21 cellular contexts compared by ENCODE assay signal in genomic region chr3:172173316-172174271, GRCh38.
DNase-seq lines count a peak whose midpoint lies in the region; ATAC-seq and TF ChIP-seq lines count a peak whose summit lies in the region.
"Had no signal": no experiment of that assay in that cellular context is flagged by ENCODE, and none has a peak within 500 bp of the region (broad histone marks: within the 10 kb centered on the region; RNA-seq: fewer than 3 reads in every experiment).

No MANE protein-coding gene starts in this region.

- no peak overlapping the region for H4K8ac ChIP-seq in neuronal stem cell (ENCODE audit: low read depth, low read length)

- H3K4me3 Mint-ChIP-seq in neural crest cell, result peak overlapping the region; percentile 20
- H3K4me3 Mint-ChIP-seq: activated CD8-positive, alpha-beta T cell treated with anti-CD3 and anti-CD28 coated beads, Interleukin-2, amount 10 ng/mL, durations not matched to agents 7 days and 5 days; activated T-cell treated with anti-CD3 and anti-CD28 coated beads, Interleukin-2, amount 50 U/mL, for 72 hours; memory B cell; T-cell had no signal

- H3K36me3 ChIP-seq in ACC112 (ENCODE audit: insufficient read depth, low read length), result peaks cover 14% of the 10 kb centered on the region
- H3K36me3 ChIP-seq in PC-9 (ENCODE audit: low read depth), result peaks cover 47% of the 10 kb centered on the region
- H3K36me3 ChIP-seq in iPS DF 6.9 (ENCODE audit: control insufficient read depth, insufficient read depth, low read length), result no peaks in the 10 kb centered on the region
- no peaks in the 10 kb centered on the region for H3K36me3 ChIP-seq in body of pancreas (replicated peaks in 1 of 2; ENCODE audit: insufficient read depth in 1 of 2, low read depth in 2 of 2)
- peaks cover 0 to 13% of the 10 kb centered on the region in 2 donors for H3K36me3 ChIP-seq in neuronal stem cell (replicated peaks in 1 of 2; ENCODE audit: control insufficient read depth in 2 of 2, insufficient read depth in 2 of 2, low read length in 2 of 2)
- H3K36me3 ChIP-seq: uterus had no signal

- H3K4ac ChIP-seq in neuronal stem cell (ENCODE audit: low read length), result no peak overlapping the region

- H4K91ac ChIP-seq in neuronal stem cell (ENCODE audit: low read depth, low read length, poor library complexity), result no peak overlapping the region

- H3F3A ChIP-seq in PC-9 (ENCODE audit: insufficient read depth, low read depth), result peaks cover 76% of the 10 kb centered on the region

- intact Hi-C loops in PC-9 (cut with micrococcal nuclease; ENCODE audit: unreplicated experiment) (loop anchor here (1.0 kb wide), 1 partner anchor 134 kb away; no protein-coding TSS in a partner anchor), body of pancreas (cut with DNase I) (no loop called here)

- H3K18ac ChIP-seq in neuronal stem cell (ENCODE audit: low read length), result no peak overlapping the region

- no peak overlapping the region for H3K9ac ChIP-seq in neuronal stem cell (ENCODE audit: low read depth, low read length, poor library complexity)
- H3K9ac ChIP-seq: KMS-11 had no signal

- no TSS peak for BruUV-seq in PC-9 (replicated peaks; lab: Mats Ljungman, UMichigan)

- H3K9me3 Mint-ChIP-seq in neural crest cell, result no peaks in the 10 kb centered on the region
- H3K9me3 Mint-ChIP-seq: activated T-cell treated with anti-CD3 and anti-CD28 coated beads, Interleukin-2, amount 50 U/mL, for 72 hours; memory B cell; T-cell had no signal

- H3K4me2 ChIP-seq in PC-9 (no peak overlapping the region), neuronal stem cell (ENCODE audit: insufficient read depth, low read length, poor library complexity, severe bottlenecking) (no peak overlapping the region)
- H3K4me2 ChIP-seq: KMS-11 had no signal

- peaks cover 3% of the 10 kb centered on the region for H3K36me3 Mint-ChIP-seq in neural crest cell (ENCODE audit: low read depth)

- no peak for TF ChIP-seq CTCF in PC-9 (conservative IDR thresholded peaks at IDR 0.05)
- TF ChIP-seq CTCF in neural crest cell (conservative IDR thresholded peaks at IDR 0.05), result no peak
- no peak for TF ChIP-seq CTCF in body of pancreas (IDR thresholded peaks at IDR 0.05)

- POLR2A ChIA-PET in PC-9 (lab: Charles Lee; ENCODE audit: unreplicated experiment), result interaction anchor here (0.6 kb wide), 1 partner anchor 72 kb away, joined by 5 read pairs; no protein-coding TSS in a partner anchor

- H3K4me3 ChIP-seq in ACC112 (ENCODE audit: low read depth, low read length) (no peak overlapping the region), PC-9 (no peak overlapping the region), iPS DF 6.9 (ENCODE audit: low read length) (no peak overlapping the region), body of pancreas (no peak overlapping the region), neuronal stem cell (ENCODE audit: low read length in 2 of 2) (no peak overlapping the region)
- H3K4me3 ChIP-seq: uterus had no signal

- H4K20me1 ChIP-seq in PC-9 (ENCODE audit: insufficient read depth), result peaks cover 38% of the 10 kb centered on the region

- no peak for TF ChIP-seq POLR2A in body of pancreas (IDR thresholded peaks at IDR 0.05)

- no peaks in the 10 kb centered on the region for H3K27me3 ChIP-seq in ACC112 (ENCODE audit: insufficient read depth, low read length)
- no peaks in the 10 kb centered on the region for H3K27me3 ChIP-seq in PC-9 (ENCODE audit: insufficient read depth, low read depth)
- no peaks in the 10 kb centered on the region for H3K27me3 ChIP-seq in iPS DF 6.9 (ENCODE audit: control insufficient read depth, insufficient read depth, low read length)
- no peaks in the 10 kb centered on the region for H3K27me3 ChIP-seq in body of pancreas
- H3K27me3 ChIP-seq in neuronal stem cell (ENCODE audit: control insufficient read depth in 3 of 3, insufficient read depth in 3 of 3, low read depth in 1 of 3, low read length in 3 of 3), result no peaks in the 10 kb centered on the region
- H3K27me3 ChIP-seq: uterus had no signal

- no peak overlapping the region for H2BK12ac ChIP-seq in neuronal stem cell (ENCODE audit: low read length)

- peaks cover 5% of the 10 kb centered on the region for H3K79me1 ChIP-seq in neuronal stem cell (ENCODE audit: low read depth, low read length)

- no peak overlapping the region for H2AK5ac ChIP-seq in neuronal stem cell (ENCODE audit: low read depth, low read length)

- peak overlapping the region; percentile 47 for H3K27ac Mint-ChIP-seq in neural crest cell (ENCODE audit: unreplicated experiment)
- H3K27ac Mint-ChIP-seq: activated CD8-positive, alpha-beta T cell treated with anti-CD3 and anti-CD28 coated beads, Interleukin-2, amount 10 ng/mL, durations not matched to agents 7 days and 5 days; activated T-cell treated with anti-CD3 and anti-CD28 coated beads, Interleukin-2, amount 50 U/mL, for 72 hours; memory B cell; T-cell had no signal

- H2AFZ ChIP-seq in ACC112 (ENCODE audit: low read length, unreplicated experiment) (no peak overlapping the region), PC-9 (no peak overlapping the region), neuronal stem cell (ENCODE audit: low read length) (no peak overlapping the region)

- H3K14ac ChIP-seq in neuronal stem cell (ENCODE audit: low read length), result no peak overlapping the region

- DNase-seq in PC-9 (no peak), iPS DF 6.9 (ENCODE audit: low read depth, low spot score) (no peak), neural crest cell (ENCODE audit: low read depth, low spot score) (no peak), body of pancreas (no peak), neuronal stem cell (ENCODE audit: low spot score) (no peak)
- DNase-seq: activated CD8-positive, alpha-beta T cell treated with anti-CD3 and anti-CD28 coated beads, Interleukin-2, amount 10 ng/mL, durations not matched to agents 7 days and 5 days; central memory CD4-positive, alpha-beta T cell; DMS79; islet precursor cell; NCI-H2029 treated with DMSO at 0.1 percent for 48 hours; NCI-H510A; Right ventricle myocardium superior; uterus had no signal

- H3K4me1 ChIP-seq in ACC112 (ENCODE audit: control insufficient read depth, insufficient read depth, low read length, unreplicated experiment) (peaks cover 88% of the 10 kb centered on the region), PC-9 (replicated peaks; ENCODE audit: insufficient read depth) (peaks cover 65% of the 10 kb centered on the region), iPS DF 6.9 (ENCODE audit: control insufficient read depth, insufficient read depth, low read length) (peaks cover 3% of the 10 kb centered on the region; the same call in 1 of the 2 replicates), body of pancreas (peaks cover 40% of the 10 kb centered on the region), neuronal stem cell (ENCODE audit: control insufficient read depth in 2 of 2, insufficient read depth in 1 of 2, low read depth in 1 of 2, low read length in 2 of 2) (peaks cover 21 to 51% of the 10 kb centered on the region in 2 donors)

- no peak overlapping the region for H2BK5ac ChIP-seq in neuronal stem cell (ENCODE audit: low read length)

- WGBS in iPS DF 6.9 (ENCODE audit: insufficient coverage, insufficient read length), result no CpG with 5 or more reads among the region's 13 CpGs
- WGBS in body of pancreas, 2 donors, result 81 to 84% methylated on average over 13 of the region's 13 CpGs
- WGBS in neuronal stem cell (ENCODE audit: extremely low coverage in 2 of 2, insufficient read length in 2 of 2, insufficient replicate concordance in 1 of 2), 2 donors, result no CpG with 5 or more reads among the region's 13 CpGs

- CTCF ChIA-PET in PC-9 (lab: Charles Lee), result no interaction called here

- ATAC-seq in body of pancreas, result no peak
- no peak for ATAC-seq in HG03039 (IDR thresholded peaks at IDR 0.05; ENCODE audit: unreplicated experiment)
- no peak for ATAC-seq in GM21515 (IDR thresholded peaks at IDR 0.05; ENCODE audit: unreplicated experiment)
- ATAC-seq: activated CD8-positive, alpha-beta T cell treated with anti-CD3 and anti-CD28 coated beads, Interleukin-2, amount 10 ng/mL, durations not matched to agents 7 days and 5 days; HCT116; T-cell had no signal

- no peaks in the 10 kb centered on the region for H3K9me3 ChIP-seq in PC-9 (ENCODE audit: insufficient read depth, low read depth)
- H3K9me3 ChIP-seq in iPS DF 6.9 (ENCODE audit: control insufficient read depth, insufficient read depth, low read length), result no peaks in the 10 kb centered on the region
- no peaks in the 10 kb centered on the region for H3K9me3 ChIP-seq in body of pancreas
- H3K9me3 ChIP-seq in neuronal stem cell (replicated peaks in 1 of 2; ENCODE audit: control insufficient read depth in 2 of 2, insufficient read depth in 1 of 2, low read depth in 1 of 2, low read length in 2 of 2), result no peaks in the 10 kb centered on the region
- H3K9me3 ChIP-seq: uterus had no signal

- H3K4me1 Mint-ChIP-seq in neural crest cell, result peaks cover 75% of the 10 kb centered on the region
- H3K4me1 Mint-ChIP-seq: memory B cell had no signal

- H3K27ac ChIP-seq in ACC112 (ENCODE audit: low read depth, low read length), result peak overlapping the region; percentile 25; the same call in 1 of the 2 replicates
- peak overlapping the region; percentile 5; the same call in 1 of the 2 replicates for H3K27ac ChIP-seq in PC-9
- H3K27ac ChIP-seq in iPS DF 6.9 (ENCODE audit: low read length), result peak overlapping the region; percentile 64
- H3K27ac ChIP-seq in body of pancreas, result no peak overlapping the region
- H3K27ac ChIP-seq in neuronal stem cell (replicated peaks; ENCODE audit: low read length), result no peak overlapping the region
- H3K27ac ChIP-seq: KMS-11, uterus had no signal

- H2BK120ac ChIP-seq in neuronal stem cell (ENCODE audit: low read depth, low read length), result no peak overlapping the region

- H3K23ac ChIP-seq in neuronal stem cell (ENCODE audit: low read depth, low read length, poor library complexity), result no peak overlapping the region

- H3K79me2 ChIP-seq in ACC112 (ENCODE audit: control insufficient read depth, insufficient read depth, low read length, unreplicated experiment) (peaks cover 94% of the 10 kb centered on the region), PC-9 (ENCODE audit: low read depth) (peaks cover 96% of the 10 kb centered on the region)

- H3K9me2 ChIP-seq in PC-9 (ENCODE audit: insufficient read depth), result no peaks in the 10 kb centered on the region

- no peaks in the 10 kb centered on the region for H3K27me3 Mint-ChIP-seq in neural crest cell (ENCODE audit: low read depth)
- H3K27me3 Mint-ChIP-seq: memory B cell, T-cell had no signal

- no peak overlapping the region for H2BK15ac ChIP-seq in neuronal stem cell (ENCODE audit: low read length)

Comparison
In these comparisons a context has a peak if more than half of its experiments do, and no peak if none do; other contexts are left out.
1. H3K27ac ChIP-seq: peak in ACC112 (single experiment), PC-9 (single experiment) and iPS DF 6.9 (single experiment); none in body of pancreas (0 of 4) and neuronal stem cell (single experiment).